Comparison of ENCODE assay signal across 6 cellular contexts in the genomic region with DNA sequence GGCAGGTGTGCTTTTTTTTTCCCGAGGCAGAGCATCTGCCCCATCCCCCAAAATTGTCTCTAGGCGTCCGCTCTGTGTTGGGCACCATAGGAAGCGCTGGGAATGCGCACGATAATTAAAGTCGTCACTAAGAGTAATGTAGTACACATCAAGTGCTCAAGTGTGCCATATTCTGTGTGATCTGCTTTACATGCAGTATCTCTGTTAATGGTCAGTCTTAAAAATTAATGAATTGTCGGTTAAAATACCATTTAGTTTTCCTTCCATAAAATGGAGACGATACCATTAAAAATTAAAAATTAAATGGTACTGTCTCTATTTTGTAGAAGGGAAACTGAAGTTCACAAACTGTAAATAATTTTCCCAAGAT. TPM values are rescaled to one million over a fixed set of nuclear protein-coding genes. Genes with fewer than 3 reads are reported as not detected.
DNase-seq lines count a peak whose midpoint lies in the region; ATAC-seq and TF ChIP-seq lines count a peak whose summit lies in the region.

No MANE protein-coding gene starts in this region.

- no peaks in the 10 kb centered on the region for H3K9me3 ChIP-seq in osteoblast (ENCODE audit: low read depth, low read length)

- H3K36me3 ChIP-seq in osteoblast (ENCODE audit: insufficient read depth, low read length), result peaks cover 1% of the 10 kb centered on the region

- no peak for DNase-seq in GM12864 (ENCODE audit: low read depth)
- DNase-seq in cardiac fibroblast (ENCODE audit: low read depth in 2 of 2), result no peak
- DNase-seq in osteoblast (ENCODE audit: insufficient read length, low spot score, missing footprints), result no peak
- no peak for DNase-seq in EL
- no peak for DNase-seq in NCI-H526 treated with DMSO at 0.1 percent for 48 hours (lab: John Stamatoyannopoulos, UW)

- peaks cover 21% of the 10 kb centered on the region for H4K20me1 ChIP-seq in osteoblast (ENCODE audit: insufficient read depth, low read length)

- H3K4me3 ChIP-seq in GM12864 (ENCODE audit: low read depth, low read length) (peak overlapping the region; percentile 94), cardiac fibroblast (replicated peaks in 1 of 2; ENCODE audit: low read depth in 2 of 2, low read length in 2 of 2) (peak overlapping the region; percentile 94 to 99), osteoblast (ENCODE audit: insufficient read depth, low read length) (peak overlapping the region; percentile 84)

- H3K79me2 ChIP-seq in osteoblast (ENCODE audit: insufficient read depth, low read length), result peaks cover 49% of the 10 kb centered on the region

- H3K4me1 ChIP-seq in osteoblast (ENCODE audit: insufficient read depth, low read length), result peaks cover 21% of the 10 kb centered on the region

- TF ChIP-seq CTCF in GM12864 (IDR thresholded peaks at IDR 0.05; ENCODE audit: low read depth, low read length, missing control alignments) (no peak), cardiac fibroblast (IDR thresholded peaks at IDR 0.05; ENCODE audit: low read depth, low read length) (no peak), osteoblast (IDR thresholded peaks at IDR 0.05; ENCODE audit: extremely low read depth, low read depth, low read length) (no peak)

- H3K4me2 ChIP-seq in osteoblast (ENCODE audit: insufficient read depth, low read length), result peak overlapping the region; percentile 90

- H3K27me3 ChIP-seq in osteoblast (ENCODE audit: insufficient read depth, low read length), result no peaks in the 10 kb centered on the region

- ATAC-seq in HG03039 (IDR thresholded peaks at IDR 0.05; ENCODE audit: unreplicated experiment), result peak; percentile 13

- peak overlapping the region; percentile 83 for H3K27ac ChIP-seq in osteoblast (ENCODE audit: low read depth, low read length)

- H2AFZ ChIP-seq in osteoblast (ENCODE audit: low read length), result peak overlapping the region; percentile 86

RNA-seq across cellular contexts. Expression of a gene that starts 0.5 kb away (rescaled TPM):
- 155 and 163 TPM in 2 replicates for total RNA-seq in osteoblast

RNA-seq across cellular contexts. Expression of a gene that starts 49.5 kb away (rescaled TPM):
- total RNA-seq in osteoblast, result 47.4 TPM in 2 replicates

RNA-seq across cellular contexts. Expression of a gene that starts 54.8 kb away (rescaled TPM):
- 35.1 TPM in 2 replicates for total RNA-seq in osteoblast

RNA-seq across cellular contexts. Expression of a gene that starts 56.5 kb away (rescaled TPM):
- 15.6 and 19.9 TPM in 2 replicates for total RNA-seq in osteoblast
